In genomic region chr4:74148205-74148604, GRCh38 we compare ENCODE assay signal across 38 cellular contexts. TPM values are rescaled to one million over a fixed set of nuclear protein-coding genes. Genes with fewer than 3 reads are reported as not detected.
"Had no signal": no experiment of that assay in that cellular context is flagged by ENCODE, and none has a peak within 500 bp of the region (broad histone marks: within the 10 kb centered on the region; RNA-seq: fewer than 3 reads in every experiment).

No MANE protein-coding gene starts in this region.

- H3K27ac Mint-ChIP-seq: activated naive CD4-positive, alpha-beta T cell treated with anti-CD3 and anti-CD28 coated beads for 36 hours; activated naive CD4-positive, alpha-beta T cell treated with anti-CD3 and anti-CD28 coated beads, Interleukin-2, amount 10 ng/mL, durations not matched to agents 7 days and 5 days; activated naive CD4-positive, alpha-beta T cell treated with anti-CD3 and anti-CD28 coated beads, Interleukin-2, amount 50 U/mL, for 24 hours; activated naive CD4-positive, alpha-beta T cell treated with anti-CD3 and anti-CD28 coated beads, Interleukin-2, amount 50 U/mL, for 72 hours; activated naive CD8-positive, alpha-beta T cell; activated naive CD8-positive, alpha-beta T cell treated with anti-CD3 and anti-CD28 coated beads, Interleukin-2, amount 10 ng/mL, durations not matched to agents 7 days and 5 days; activated naive CD8-positive, alpha-beta T cell treated with anti-CD3 and anti-CD28 coated beads, Interleukin-2, amount 50 U/mL, for 24 hours; activated T-cell treated with anti-CD3 and anti-CD28 coated beads, Interleukin-2, amount 50 U/mL, for 24 hours; activated T-cell treated with anti-CD3 and anti-CD28 coated beads, Interleukin-2, amount 50 U/mL, for 72 hours; activated T-helper 1 cell treated with anti-CD3 and anti-CD28 coated beads, Interleukin-12 subunit alpha, Interleukin-12 subunit beta, Interleukin-2, Interleukin-4 antibody, amounts not matched to agents 30 ng/mL and 10 ng/mL and 1 ng/mL, durations not matched to agents 14 hours and 24 hours and 36 hours; activated T-helper 17 cell treated with anti-CD3 and anti-CD28 coated beads, Interleukin-2, amount 50 U/mL, for 72 hours; activated T-helper 2 cell treated with anti-CD3 and anti-CD28 coated beads, Interferon-gamma antibody, Interleukin-2, Interleukin-4, amounts not matched to agents 10 μg/mL and 5 μg/mL and 100 μg/mL, durations not matched to agents 14 hours and 24 hours and 36 hours; brain had no signal

- H3K9me3 ChIP-seq: adrenal gland, body of pancreas, breast epithelium had no signal

- H3K36me3 Mint-ChIP-seq: activated naive CD4-positive, alpha-beta T cell treated with anti-CD3 and anti-CD28 coated beads, Interleukin-2, amount 10 ng/mL, durations not matched to agents 7 days and 5 days; activated naive CD4-positive, alpha-beta T cell treated with anti-CD3 and anti-CD28 coated beads, Interleukin-2, amount 50 U/mL, for 24 hours; activated naive CD8-positive, alpha-beta T cell treated with anti-CD3 and anti-CD28 coated beads, Interleukin-2, amount 10 ng/mL, durations not matched to agents 7 days and 5 days; brain had no signal

- FAIRE-seq: astrocyte, bronchial epithelial cell had no signal

- H3K4me1 Mint-ChIP-seq: activated naive CD4-positive, alpha-beta T cell treated with anti-CD3 and anti-CD28 coated beads, Interleukin-2, amount 10 ng/mL, durations not matched to agents 7 days and 5 days; activated naive CD4-positive, alpha-beta T cell treated with anti-CD3 and anti-CD28 coated beads, Interleukin-2, amount 50 U/mL, for 24 hours; activated naive CD8-positive, alpha-beta T cell treated with anti-CD3 and anti-CD28 coated beads, Interleukin-2, amount 10 ng/mL, durations not matched to agents 7 days and 5 days; activated naive CD8-positive, alpha-beta T cell treated with anti-CD3 and anti-CD28 coated beads, Interleukin-2, amount 50 U/mL, for 24 hours; activated T-helper 17 cell treated with anti-CD3 and anti-CD28 coated beads, Interleukin-2, amount 50 U/mL, for 72 hours; central memory CD8-positive, alpha-beta T cell had no signal

- H3K4me3 Mint-ChIP-seq: activated naive CD4-positive, alpha-beta T cell treated with anti-CD3 and anti-CD28 coated beads for 36 hours; activated naive CD4-positive, alpha-beta T cell treated with anti-CD3 and anti-CD28 coated beads, Interleukin-2, amount 10 ng/mL, durations not matched to agents 7 days and 5 days; activated naive CD4-positive, alpha-beta T cell treated with anti-CD3 and anti-CD28 coated beads, Interleukin-2, amount 50 U/mL, for 24 hours; activated naive CD8-positive, alpha-beta T cell; activated naive CD8-positive, alpha-beta T cell treated with anti-CD3 and anti-CD28 coated beads, Interleukin-2, amount 10 ng/mL, durations not matched to agents 7 days and 5 days; activated naive CD8-positive, alpha-beta T cell treated with anti-CD3 and anti-CD28 coated beads, Interleukin-2, amount 50 U/mL, for 24 hours; activated T-cell treated with anti-CD3 and anti-CD28 coated beads, Interleukin-2, amount 50 U/mL, for 24 hours; activated T-cell treated with anti-CD3 and anti-CD28 coated beads, Interleukin-2, amount 50 U/mL, for 4 hours; activated T-cell treated with anti-CD3 and anti-CD28 coated beads, Interleukin-2, amount 50 U/mL, for 72 hours; activated T-helper 1 cell treated with anti-CD3 and anti-CD28 coated beads, Interleukin-12 subunit alpha, Interleukin-12 subunit beta, Interleukin-2, Interleukin-4 antibody, amounts not matched to agents 30 ng/mL and 10 ng/mL and 1 ng/mL, durations not matched to agents 14 hours and 24 hours and 36 hours; activated T-helper 17 cell treated with anti-CD3 and anti-CD28 coated beads, Interleukin-2, amount 50 U/mL, for 72 hours; brain; central memory CD8-positive, alpha-beta T cell had no signal

- ATAC-seq: activated naive CD4-positive, alpha-beta T cell treated with anti-CD3 and anti-CD28 coated beads, Interleukin-2, amount 50 U/mL, for 72 hours; activated naive CD8-positive, alpha-beta T cell treated with anti-CD3 and anti-CD28 coated beads, Interleukin-2, amount 50 U/mL, for 24 hours; activated T-cell treated with anti-CD3 and anti-CD28 coated beads, Interleukin-2, amount 50 U/mL, for 4 hours; activated T-cell treated with anti-CD3 and anti-CD28 coated beads, Interleukin-2, amount 50 U/mL, for 72 hours; activated T-helper 17 cell treated with anti-CD3 and anti-CD28 coated beads, Interleukin-2, amount 50 U/mL, for 72 hours; body of pancreas had no signal

- DNase-seq: activated effector memory CD4-positive, alpha-beta T cell treated with anti-CD3 and anti-CD28 coated beads, Interleukin-2, amount 50 U/mL, for 16 hours; activated effector memory CD4-positive, alpha-beta T cell treated with Interleukin-2 at 50 U/mL for 16 hours; activated gamma-delta T cell; activated gamma-delta T cell treated with Interleukin-2 at 50 U/mL for 16 hours; activated naive CD4-positive, alpha-beta T cell; activated naive CD4-positive, alpha-beta T cell treated with anti-CD3 and anti-CD28 coated beads for 36 hours; activated naive CD4-positive, alpha-beta T cell treated with anti-CD3 and anti-CD28 coated beads, Interleukin-2, amount 10 ng/mL, durations not matched to agents 7 days and 5 days; activated naive CD4-positive, alpha-beta T cell treated with anti-CD3 and anti-CD28 coated beads, Interleukin-2, amount 50 U/mL, for 16 hours; activated naive CD4-positive, alpha-beta T cell treated with Interleukin-2 at 50 U/mL for 16 hours; activated naive CD8-positive, alpha-beta T cell treated with anti-CD3 and anti-CD28 coated beads, Interleukin-2, amount 10 ng/mL, durations not matched to agents 7 days and 5 days; activated naive CD8-positive, alpha-beta T cell treated with anti-CD3 and anti-CD28 coated beads, Interleukin-2, amount 50 U/mL, for 24 hours; activated T-cell treated with anti-CD3 and anti-CD28 coated beads, Interleukin-2, amount 50 U/mL, for 24 hours; activated T-cell treated with anti-CD3 and anti-CD28 coated beads, Interleukin-2, amount 50 U/mL, for 4 hours; activated T-cell treated with anti-CD3 and anti-CD28 coated beads, Interleukin-2, amount 50 U/mL, for 48 hours; activated T-cell treated with anti-CD3 and anti-CD28 coated beads, Interleukin-2, amount 50 U/mL, for 72 hours; adrenal gland; amniotic stem cell; amygdala; anterior cingulate cortex; aorta; body of pancreas; brain microvascular endothelial cell; caudate nucleus; central memory CD4-positive, alpha-beta T cell; cerebellar nuclear complex had no signal

- H3K36me3 ChIP-seq: adrenal gland, ascending aorta, brain microvascular endothelial cell, breast epithelium, cardiac muscle cell had no signal

- H3K9me3 Mint-ChIP-seq: activated naive CD4-positive, alpha-beta T cell treated with anti-CD3 and anti-CD28 coated beads, Interleukin-2, amount 10 ng/mL, durations not matched to agents 7 days and 5 days; activated naive CD4-positive, alpha-beta T cell treated with anti-CD3 and anti-CD28 coated beads, Interleukin-2, amount 50 U/mL, for 72 hours; activated naive CD8-positive, alpha-beta T cell treated with anti-CD3 and anti-CD28 coated beads, Interleukin-2, amount 10 ng/mL, durations not matched to agents 7 days and 5 days; activated T-helper 1 cell treated with anti-CD3 and anti-CD28 coated beads, Interleukin-12 subunit alpha, Interleukin-12 subunit beta, Interleukin-2, Interleukin-4 antibody, amounts not matched to agents 30 ng/mL and 10 ng/mL and 1 ng/mL, durations not matched to agents 14 hours and 24 hours and 36 hours; activated T-helper 17 cell treated with anti-CD3 and anti-CD28 coated beads, Interleukin-2, amount 50 U/mL, for 72 hours; activated T-helper 2 cell treated with anti-CD3 and anti-CD28 coated beads, Interferon-gamma antibody, Interleukin-2, Interleukin-4, amounts not matched to agents 10 μg/mL and 5 μg/mL and 100 μg/mL, durations not matched to agents 14 hours and 24 hours and 36 hours had no signal

- H3K4me1 ChIP-seq: adrenal gland, ascending aorta, body of pancreas, breast epithelium had no signal

- H3K4me3 ChIP-seq: adrenal gland, ascending aorta, body of pancreas, breast epithelium, cardiac muscle cell had no signal

- H3K27ac ChIP-seq: adrenal gland, ascending aorta, body of pancreas, brain microvascular endothelial cell, breast epithelium, cardiac muscle cell had no signal

RNA-seq across cellular contexts. Expression of gene MTHFD2L, which starts 9.7 kb away (rescaled TPM):
- total RNA-seq: ascending aorta had no signal

RNA-seq across cellular contexts. Expression of gene CXCL2, which starts 49.2 kb away (rescaled TPM):
- total RNA-seq: activated naive CD4-positive, alpha-beta T cell treated with anti-CD3 and anti-CD28 coated beads for 36 hours; activated naive CD4-positive, alpha-beta T cell treated with anti-CD3 and anti-CD28 coated beads, Interleukin-2, amount 50 U/mL, for 72 hours; activated T-cell treated with anti-CD3 and anti-CD28 coated beads, Interleukin-2, amount 50 U/mL, for 72 hours; activated T-helper 1 cell treated with anti-CD3 and anti-CD28 coated beads, Interleukin-12 subunit alpha, Interleukin-12 subunit beta, Interleukin-2, Interleukin-4 antibody, amounts not matched to agents 30 ng/mL and 10 ng/mL and 1 ng/mL, durations not matched to agents 14 hours and 24 hours and 36 hours; activated T-helper 2 cell treated with anti-CD3 and anti-CD28 coated beads, Interferon-gamma antibody, Interleukin-2, Interleukin-4, amounts not matched to agents 10 μg/mL and 5 μg/mL and 100 μg/mL, durations not matched to agents 14 hours and 24 hours and 36 hours; cardiac muscle cell had no signal
- polyA plus RNA-seq: cardiac muscle cell had no signal
